In genomic region chr18:33916200-33916599, GRCh38 we compare ENCODE assay signal across 20 cellular contexts.
A peak's percentile ranks its signal among the peaks of the same experiment; 100 is the strongest.
DNase-seq lines count a peak whose midpoint lies in the region; ATAC-seq and TF ChIP-seq lines count a peak whose summit lies in the region.
"Had no signal": no experiment of that assay in that cellular context is flagged by ENCODE, and none has a peak within 500 bp of the region (broad histone marks: within the 10 kb centered on the region; RNA-seq: fewer than 3 reads in every experiment).

No MANE protein-coding gene starts in this region.

- no peaks in the 10 kb centered on the region for H3K9me3 Mint-ChIP-seq in WTC11
- no peaks in the 10 kb centered on the region for H3K9me3 Mint-ChIP-seq in neural crest cell
- H3K9me3 Mint-ChIP-seq: activated B cell treated with CpG ODN at 0.5 μM for 24 hours had no signal

- peak; percentile 46 for DNase-seq in DMS53 (lab: John Stamatoyannopoulos, UW)
- no peak for DNase-seq in DMS53 treated with DMSO at 0.1 percent for 48 hours (lab: John Stamatoyannopoulos, UW; ENCODE audit: unreplicated experiment)
- DNase-seq in HT-29 (ENCODE audit: low spot score) = peak; percentile 5
- peak; percentile 26 for DNase-seq in WTC11 (ENCODE audit: low spot score)
- DNase-seq in neural crest cell (ENCODE audit: low read depth, low spot score) = no peak
- no peak for DNase-seq in Right ventricle myocardium superior
- no peak for DNase-seq in gastrocnemius medialis
- DNase-seq: activated B cell treated with CpG ODN at 0.5 μM for 24 hours; activated CD4-positive, alpha-beta T cell treated with anti-CD3 and anti-CD28 coated beads, Interleukin-2, amount 50 U/mL, for 4 hours; activated CD8-positive, alpha-beta memory T cell treated with anti-CD3 and anti-CD28 coated beads, Interleukin-2, amount 50 U/mL, for 48 hours; activated effector memory CD4-positive, alpha-beta T cell treated with anti-CD3 and anti-CD28 coated beads, Interleukin-2, amount 50 U/mL, for 16 hours; HCEC 1CT; naive thymus-derived CD4-positive, alpha-beta T cell; NCI-H187; NCI-H345; retina; stomach; upper lobe of right lung had no signal

- intact Hi-C loops in Right ventricle myocardium superior (cut with DNase I) = no loop called here
- intact Hi-C loops in gastrocnemius medialis (cut with DNase I; ENCODE audit: low total_unique reads) = no loop called here

- H3K27ac ChIP-seq in gastrocnemius medialis = no peak overlapping the region
- H3K27ac ChIP-seq: stomach, upper lobe of right lung had no signal

- no peaks in the 10 kb centered on the region for H3K4me1 ChIP-seq in gastrocnemius medialis
- H3K4me1 ChIP-seq: Caco-2, stomach, upper lobe of right lung had no signal

- no peak overlapping the region for H3K4me3 Mint-ChIP-seq in WTC11
- H3K4me3 Mint-ChIP-seq in neural crest cell = no peak overlapping the region
- H3K4me3 Mint-ChIP-seq: activated B cell treated with CpG ODN at 0.5 μM for 24 hours; naive thymus-derived CD4-positive, alpha-beta T cell had no signal

- H3K36me3 ChIP-seq in gastrocnemius medialis = no peaks in the 10 kb centered on the region
- H3K36me3 ChIP-seq: stomach, upper lobe of right lung had no signal

- no peaks in the 10 kb centered on the region for H3K9me3 ChIP-seq in gastrocnemius medialis
- H3K9me3 ChIP-seq: Caco-2, stomach, upper lobe of right lung had no signal

- H3K27me3 ChIP-seq in gastrocnemius medialis = no peaks in the 10 kb centered on the region
- H3K27me3 ChIP-seq: stomach, upper lobe of right lung had no signal

- in situ Hi-C loops in gastrocnemius medialis (cut with MboI; ENCODE audit: low sequenced_read_pairs in 4 of 4) = no loop called here

- CTCF ChIA-PET in WTC11 (lab: Charles Lee) = interaction anchor here (0.6 to 1.5 kb wide), 2 partner anchors 77 to 79 kb away, joined by 3 read pairs; no protein-coding TSS in a partner anchor

- H3K27ac Mint-ChIP-seq in WTC11 (no peak overlapping the region), neural crest cell (ENCODE audit: unreplicated experiment) (no peak overlapping the region)
- H3K27ac Mint-ChIP-seq: activated B cell treated with CpG ODN at 0.5 μM for 24 hours; naive thymus-derived CD4-positive, alpha-beta T cell had no signal

- H3K27me3 Mint-ChIP-seq in WTC11 (ENCODE audit: low read depth) (no peaks in the 10 kb centered on the region), neural crest cell (ENCODE audit: low read depth) (no peaks in the 10 kb centered on the region)
- H3K27me3 Mint-ChIP-seq: activated B cell treated with CpG ODN at 0.5 μM for 24 hours; naive thymus-derived CD4-positive, alpha-beta T cell had no signal

- TF ChIP-seq CTCF in WTC11 (IDR thresholded peaks at IDR 0.05) (no peak), neural crest cell (conservative IDR thresholded peaks at IDR 0.05) (peak; percentile 38), gastrocnemius medialis (IDR thresholded peaks at IDR 0.05 in 4 of 5, conservative IDR thresholded peaks at IDR 0.05 in 1 of 5) (no peak)

- ATAC-seq in WTC11 = peak; percentile 68
- ATAC-seq in Right ventricle myocardium superior (ENCODE audit: poor library complexity) = no peak
- ATAC-seq in HG03280 (IDR thresholded peaks at IDR 0.05; ENCODE audit: unreplicated experiment) = no peak
- ATAC-seq in gastrocnemius medialis = no peak
- ATAC-seq: naive thymus-derived CD4-positive, alpha-beta T cell; upper lobe of right lung had no signal

- TF ChIP-seq POLR2A in gastrocnemius medialis (IDR thresholded peaks at IDR 0.05) = no peak

- H3K4me1 Mint-ChIP-seq in WTC11 = no peaks in the 10 kb centered on the region
- H3K4me1 Mint-ChIP-seq in neural crest cell = no peaks in the 10 kb centered on the region
- H3K4me1 Mint-ChIP-seq: activated B cell treated with CpG ODN at 0.5 μM for 24 hours; naive thymus-derived CD4-positive, alpha-beta T cell had no signal

- H3K36me3 Mint-ChIP-seq in WTC11 (no peaks in the 10 kb centered on the region), neural crest cell (ENCODE audit: low read depth) (no peaks in the 10 kb centered on the region)
- H3K36me3 Mint-ChIP-seq: naive thymus-derived CD4-positive, alpha-beta T cell had no signal

- POLR2A ChIA-PET in WTC11 (lab: Charles Lee) = no interaction called here

- no peak overlapping the region for H3K4me3 ChIP-seq in gastrocnemius medialis
- H3K4me3 ChIP-seq: stomach, upper lobe of right lung had no signal

TF ChIP-seq in WTC11, 78 proteins besides CTCF, POLR2A, EP300 and RAD21 (continues in another document):
- TF ChIP-seq ZNF512 (CRISPR knock-in tag; IDR thresholded peaks at IDR 0.05; ENCODE audit: borderline replicate concordance) = no peak
- TF ChIP-seq ZNF263 (CRISPR knock-in tag; IDR thresholded peaks at IDR 0.05; ENCODE audit: low read depth) = no peak
- TF ChIP-seq NFYB (CRISPR knock-in tag; conservative IDR thresholded peaks at IDR 0.05; ENCODE audit: low read depth) = no peak
- TF ChIP-seq ZNF423 (CRISPR knock-in tag; IDR thresholded peaks at IDR 0.05) = no peak
- TF ChIP-seq ZNF281 (CRISPR knock-in tag; IDR thresholded peaks at IDR 0.05) = no peak
- TF ChIP-seq CREB1 (CRISPR knock-in tag; IDR thresholded peaks at IDR 0.05) = no peak
- no peak for TF ChIP-seq ARID4B (CRISPR knock-in tag; IDR thresholded peaks at IDR 0.05; ENCODE audit: borderline replicate concordance)
- TF ChIP-seq MLX (CRISPR knock-in tag; IDR thresholded peaks at IDR 0.05) = no peak
- no peak for TF ChIP-seq RORB (CRISPR knock-in tag; IDR thresholded peaks at IDR 0.05)
- TF ChIP-seq ZNF121 (CRISPR knock-in tag; IDR thresholded peaks at IDR 0.05) = no peak

Comparison
In these comparisons a context has a peak if more than half of its experiments do, and no peak if none do; other contexts are left out.
1. DNase-seq: peak in DMS53 (single experiment), HT-29 (single experiment) and WTC11 (single experiment); none in DMS53 treated with DMSO at 0.1 percent for 48 hours (single experiment), neural crest cell (single experiment), Right ventricle myocardium superior (single experiment) and gastrocnemius medialis (0 of 2).